8 cellular contexts compared by ENCODE assay signal in genomic region chr10:68826764-68827591, GRCh38. TPM values are rescaled to one million over a fixed set of nuclear protein-coding genes. Genes with fewer than 3 reads are reported as not detected.
A peak's percentile ranks its signal among the peaks of the same experiment; 100 is the strongest.
DNase-seq lines count a peak whose midpoint lies in the region; ATAC-seq and TF ChIP-seq lines count a peak whose summit lies in the region.

TSS of gene STOX1 (plus strand) at chr10:68827531. CDS start at chr10:68827624, 93 bp downstream.

- no peak within 1 kb of the TSS for H3K27ac ChIP-seq in H9 (ENCODE audit: insufficient read length, low read depth, low read length)

- no peaks in the 10 kb centered on the region for H3K79me1 ChIP-seq in H9 (ENCODE audit: insufficient read depth, low read depth, low read length, poor library complexity, severe bottlenecking)

- no peak within 1 kb of the TSS for H2BK12ac ChIP-seq in H9 (ENCODE audit: insufficient read length, low read depth, low read length)

- H3K23me2 ChIP-seq in H9 (ENCODE audit: insufficient read length, low read depth, low read length, poor library complexity, severe bottlenecking) = peaks cover 8% of the 10 kb centered on the region

- peaks cover 5 to 13% of the 10 kb centered on the region in 2 experiments for H3K4me1 Mint-ChIP-seq in H9
- H3K4me1 Mint-ChIP-seq in WTC11 = peaks cover 3% of the 10 kb centered on the region; the same call in 1 of the 2 replicates

- ATAC-seq in WTC11 = peak; percentile 63

- H3K9ac ChIP-seq in H9 (ENCODE audit: extremely low read depth, insufficient read length, low read length) = peak within 1 kb of the TSS; percentile 33

- H3K79me2 ChIP-seq in H9 (ENCODE audit: insufficient read depth, low read length) = no peaks in the 10 kb centered on the region

- no peaks in the 10 kb centered on the region for H3K4me1 ChIP-seq in H9 (ENCODE audit: insufficient read depth, low read length)

- no peak within 1 kb of the TSS for H4K8ac ChIP-seq in H9 (replicated peaks; ENCODE audit: insufficient read length, low read depth, low read length)

- peaks cover 3% of the 10 kb centered on the region; the same call in 1 of the 2 replicates for H3K27me3 ChIP-seq in H9 (ENCODE audit: insufficient read depth, low read length)

- WGBS in H9 (ENCODE audit: extremely low coverage, insufficient read length, low lambda C conversion rate) = no CpG with 5 or more reads among the region's 63 CpGs

- H2AFZ ChIP-seq in H9 (ENCODE audit: low read length) = no peak within 1 kb of the TSS

- H3K4me3 Mint-ChIP-seq in H9 (peak within 1 kb of the TSS; percentile 71 to 88), WTC11 (peak within 1 kb of the TSS; percentile 75)

- H3K4me3 ChIP-seq in cardiac fibroblast (replicated peaks in 1 of 2; ENCODE audit: low read depth in 2 of 2, low read length in 2 of 2) = peak within 1 kb of the TSS; percentile 56 to 57

- H4K5ac ChIP-seq in H9 (ENCODE audit: insufficient read length, low read depth, low read length) = no peak within 1 kb of the TSS

- TF ChIP-seq CTCF in H9 (conservative IDR thresholded peaks at IDR 0.05) = no peak
- no peak for TF ChIP-seq CTCF in WTC11 (IDR thresholded peaks at IDR 0.05)
- no peak for TF ChIP-seq CTCF in cardiac fibroblast (IDR thresholded peaks at IDR 0.05; ENCODE audit: low read depth, low read length)

- H3K23ac ChIP-seq in H9 (ENCODE audit: insufficient read length, low read depth, low read length) = no peak within 1 kb of the TSS

- H3K56ac ChIP-seq in H9 (ENCODE audit: insufficient read length, low read depth, low read length) = no peak within 1 kb of the TSS

- H4K20me1 ChIP-seq in H9 (ENCODE audit: control insufficient read depth, insufficient read depth, insufficient read length) = no peaks in the 10 kb centered on the region

- H3T11ph ChIP-seq in H9 (ENCODE audit: low read length) = no peak within 1 kb of the TSS

- H3K4me2 ChIP-seq in H9 (ENCODE audit: insufficient read depth, insufficient read length, low read length) = peak within 1 kb of the TSS; percentile 83

- H3K36me3 Mint-ChIP-seq in H9 (ENCODE audit: insufficient read depth in 1 of 3, low read depth in 3 of 3) (no peaks in the 10 kb centered on the region; a peak in 2 of 7 replicates), WTC11 (no peaks in the 10 kb centered on the region)

- peak within 1 kb of the TSS in 1 of 3 experiments; percentile 91; a peak in 2 of 7 replicates for H3K27ac Mint-ChIP-seq in H9
- peak within 1 kb of the TSS; percentile 33; the same call in 1 of the 2 replicates for H3K27ac Mint-ChIP-seq in WTC11

- H2BK120ac ChIP-seq in H9 (ENCODE audit: low read depth, low read length, poor library complexity, severe bottlenecking) = no peak within 1 kb of the TSS

- no peak within 1 kb of the TSS for H2BK5ac ChIP-seq in H9 (ENCODE audit: insufficient read length, low read length)

- H3K9me3 ChIP-seq in H9 (ENCODE audit: control insufficient read depth, low read depth, low read length) = no peaks in the 10 kb centered on the region

- H2BK15ac ChIP-seq in H9 (ENCODE audit: low read depth, low read length) = peak within 1 kb of the TSS; percentile 13; the same call in 1 of the 2 replicates

- H2BK20ac ChIP-seq in H9 (ENCODE audit: low read depth, low read length, poor library complexity, severe bottlenecking) = no peak within 1 kb of the TSS

- H4K91ac ChIP-seq in H9 (ENCODE audit: insufficient read length, low read depth, low read length) = no peak within 1 kb of the TSS

- H3K14ac ChIP-seq in H9 (ENCODE audit: insufficient read depth, low read length) = peak within 1 kb of the TSS; percentile 58; the same call in 1 of the 2 replicates

- H3K27me3 Mint-ChIP-seq in H9 (ENCODE audit: low read depth) (peaks cover 41% of the 10 kb centered on the region), WTC11 (ENCODE audit: low read depth) (peaks cover 30% of the 10 kb centered on the region)

- no peak within 1 kb of the TSS for H3K4ac ChIP-seq in H9 (ENCODE audit: low read depth, low read length)

- peaks cover 0 to 2% of the 10 kb centered on the region in 2 experiments; a peak in 1 of 5 replicates for H3K9me3 Mint-ChIP-seq in H9
- peaks cover 6% of the 10 kb centered on the region for H3K9me3 Mint-ChIP-seq in WTC11

- POLR2A ChIA-PET in WTC11 (lab: Charles Lee) = interaction anchor here (0.6 to 1.2 kb wide), 3 partner anchors 28 to 350 kb away, joined by 3 to 4 read pairs (median 3); partner anchors contain the start of gene DDX50

- H3K18ac ChIP-seq in H9 (ENCODE audit: insufficient read length, low read depth, low read length) = peak within 1 kb of the TSS; percentile 67

- no peak within 1 kb of the TSS for H2AK5ac ChIP-seq in H9 (ENCODE audit: insufficient read length, low read length)

- CTCF ChIA-PET in WTC11 (lab: Charles Lee) = interaction anchor here (0.5 to 2.6 kb wide), 13 partner anchors 10 to 396 kb away, joined by 3 to 7 read pairs (median 3); partner anchors contain the start of gene DDX21

- DNase-seq in GDM1 (lab: John Stamatoyannopoulos, UW) = peak; percentile 50
- peak; percentile 78 for DNase-seq in H9
- peak; percentile 50 for DNase-seq in NCI-H146 treated with DMSO at 0.1 percent for 48 hours (lab: John Stamatoyannopoulos, UW; ENCODE audit: unreplicated experiment)
- DNase-seq in WTC11 (ENCODE audit: low spot score) = peak; percentile 68
- DNase-seq in cardiac fibroblast (ENCODE audit: low read depth in 2 of 2) = peak; percentile 51 to 62
- peak; percentile 62 for DNase-seq in kidney tubule cell (ENCODE audit: low spot score)
- peak; percentile 56 for DNase-seq in stimulated activated CD4-positive, alpha-beta T cell treated with anti-CD3 and anti-CD28 coated beads, Interleukin-1b, Interleukin-23, amount 100 ng/mL, for 48 hours
- no peak for DNase-seq in cortex of kidney (lab: John Stamatoyannopoulos, UW)

TF ChIP-seq in WTC11, 78 proteins besides CTCF, POLR2A, EP300 and RAD21:
- TF ChIP-seq ELF4 (CRISPR knock-in tag; IDR thresholded peaks at IDR 0.05; ENCODE audit: low read depth) (0 out of 2 replicates have a peak, but pooled peaks have one; percentile 40), ZNF281 (CRISPR knock-in tag; IDR thresholded peaks at IDR 0.05) (no peak), HMGXB4 (CRISPR knock-in tag; IDR thresholded peaks at IDR 0.05) (peak; percentile 42; the same call in 1 of the 2 replicates), ESRRA (CRISPR knock-in tag; IDR thresholded peaks at IDR 0.05; ENCODE audit: borderline replicate concordance) (0 out of 2 replicates have a peak, but pooled peaks have one; percentile 27), ZNF423 (CRISPR knock-in tag; IDR thresholded peaks at IDR 0.05) (peak; percentile 35; the same call in 1 of the 2 replicates), MAX (CRISPR knock-in tag; IDR thresholded peaks at IDR 0.05) (peak; percentile 61; the same call in 1 of the 2 replicates), IRF1 (CRISPR knock-in tag; IDR thresholded peaks at IDR 0.05) (no peak), ZNF121 (CRISPR knock-in tag; IDR thresholded peaks at IDR 0.05) (peak; percentile 88)

RNA-seq across cellular contexts. Expression of gene STOX1, which starts in this region (rescaled TPM):
- total RNA-seq in H9 (2021) (5.8 and 5.9 TPM in 2 replicates), WTC11 (2021) (1.6 to 1.9 TPM (median 1.6 TPM) in 3 replicates)
